In genomic region chrX:123849906-123850305, GRCh38 we compare ENCODE assay signal across 3 cellular contexts.
TF ChIP-seq lines count a peak whose summit lies in the region.
"Not testable (repeated sequence)": the region's sequence is repeated elsewhere in the genome, so short reads cannot be mapped to it uniquely, and the experiment has no call there.

No MANE protein-coding gene starts in this region.

TF ChIP-seq in HCT116, 20 proteins besides CTCF, POLR2A, EP300 and RAD21:
- TF ChIP-seq MAX (IDR thresholded peaks at IDR 0.05) (peak; percentile 59; the same call in 1 of the 2 replicates), CBX3 (IDR thresholded peaks at IDR 0.05; ENCODE audit: low read depth) (peak; percentile 52), SP1 (IDR thresholded peaks at IDR 0.05; ENCODE audit: low read depth) (peak; percentile 21; the same call in 1 of the 2 replicates)
TF ChIP-seq in HCT116: peak in this region for 3; not testable (repeated sequence) for 17.

TF ChIP-seq in HEK293T, 16 proteins besides CTCF, POLR2A, EP300 and RAD21:
- peak; percentile 41; the same call in 1 of the 2 replicates for TF ChIP-seq L3MBTL2 (conservative IDR thresholded peaks at IDR 0.05)

TF ChIP-seq in K562, 482 proteins besides CTCF, POLR2A, EP300 and RAD21:
- TF ChIP-seq TRIM24 (IDR thresholded peaks at IDR 0.05) (0 out of 4 replicates have a peak, but pooled peaks of 1 of the 2 experiments have one; percentile 10), ATF1 (tag; IDR thresholded peaks at IDR 0.05) (peak; percentile 36; the same call in 1 of the 2 replicates), ZEB2 (IDR thresholded peaks at IDR 0.05) (peak; percentile 21; the same call in 1 of the 2 replicates), CC2D1A (IDR thresholded peaks at IDR 0.05) (peak; percentile 46; the same call in 1 of the 2 replicates), MGA (IDR thresholded peaks at IDR 0.05) (peak; percentile 38; the same call in 1 of the 2 replicates), FOXM1 (IDR thresholded peaks at IDR 0.05; ENCODE audit: low read depth) (peak; percentile 21; the same call in 1 of the 2 replicates), MYBL2 (IDR thresholded peaks at IDR 0.05; ENCODE audit: low read depth) (peak; percentile 79)
- not testable (repeated sequence) for TF ChIP-seq ATF1 (CRISPR knock-in tag; IDR thresholded peaks at IDR 0.05); FOXM1 (CRISPR knock-in tag; IDR thresholded peaks at IDR 0.05; ENCODE audit: low read depth); MYBL2 (CRISPR knock-in tag; IDR thresholded peaks at IDR 0.05; ENCODE audit: borderline replicate concordance)
